In the genomic region with DNA sequence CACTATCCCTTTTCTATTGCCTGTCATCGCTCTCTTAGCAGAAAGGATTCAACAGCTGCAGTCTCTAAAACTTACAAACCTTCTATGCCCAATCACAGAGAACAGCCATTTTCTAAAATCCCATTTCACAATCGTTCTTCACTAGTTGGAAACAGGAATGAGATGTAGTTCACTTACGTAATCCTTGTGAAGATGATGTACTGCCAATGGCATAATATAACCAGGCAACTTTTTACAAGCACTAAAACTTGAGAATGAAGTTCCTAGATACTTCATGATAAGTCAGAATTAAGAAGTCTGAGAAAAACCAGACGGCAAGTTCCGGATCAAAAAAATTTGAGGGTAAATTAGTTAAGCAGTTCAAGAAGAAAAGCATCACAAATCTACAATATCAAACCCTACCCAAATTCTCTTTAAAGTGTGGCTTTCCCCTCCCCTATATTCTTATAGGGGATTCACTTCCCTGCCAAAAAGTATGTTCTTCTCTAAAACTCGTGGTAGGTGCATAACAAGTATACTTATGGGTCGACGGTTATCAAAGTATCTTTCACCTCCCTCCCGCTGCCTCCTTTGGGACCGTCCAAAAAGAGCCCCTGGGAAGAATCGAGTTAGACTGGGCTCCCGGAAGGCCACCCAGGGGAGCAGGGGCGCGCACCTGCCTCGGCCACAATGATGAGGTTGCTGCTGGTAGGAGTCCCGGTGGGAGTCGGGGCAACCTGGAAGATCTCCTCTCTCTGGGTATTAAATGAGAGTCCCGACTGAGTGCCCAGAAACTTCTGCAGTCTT, we compare ENCODE assay signal across 8 cellular contexts.
DNase-seq lines count a peak whose midpoint lies in the region; ATAC-seq and TF ChIP-seq lines count a peak whose summit lies in the region.

No MANE protein-coding gene starts in this region.

- peak overlapping the region; percentile 97 for H3K4me3 ChIP-seq in GM12865 (ENCODE audit: low read depth, low read length)

- H3K27me3 Mint-ChIP-seq in stimulated activated naive CD8-positive, alpha-beta T cell treated with anti-CD3 and anti-CD28 coated beads, Interleukin-15, amount 100 ng/mL, for 72 hours = no peaks in the 10 kb centered on the region

- peak overlapping the region; percentile 87 to 96 for H3K27ac Mint-ChIP-seq in stimulated activated naive CD8-positive, alpha-beta T cell treated with anti-CD3 and anti-CD28 coated beads, Interleukin-15, amount 100 ng/mL, for 72 hours

- peaks cover 0 to 8% of the 10 kb centered on the region in 2 donors for H3K9me3 Mint-ChIP-seq in stimulated activated naive CD8-positive, alpha-beta T cell treated with anti-CD3 and anti-CD28 coated beads, Interleukin-15, amount 100 ng/mL, for 72 hours

- H3K4me1 Mint-ChIP-seq in stimulated activated naive CD8-positive, alpha-beta T cell treated with anti-CD3 and anti-CD28 coated beads, Interleukin-15, amount 100 ng/mL, for 72 hours = peaks cover 49% of the 10 kb centered on the region

- peak; percentile 27 for ATAC-seq in GM21723 (IDR thresholded peaks at IDR 0.05; ENCODE audit: unreplicated experiment)
- peak; percentile 4 for ATAC-seq in stimulated activated naive CD8-positive, alpha-beta T cell treated with anti-CD3 and anti-CD28 coated beads, Interleukin-15, amount 100 ng/mL, for 72 hours

- H3K9me3 ChIP-seq in KOPT-K1 (ENCODE audit: insufficient read depth, low read length, poor library complexity, severe bottlenecking) = no peaks in the 10 kb centered on the region

- H3K4me3 Mint-ChIP-seq in stimulated activated naive CD8-positive, alpha-beta T cell treated with anti-CD3 and anti-CD28 coated beads, Interleukin-15, amount 100 ng/mL, for 72 hours = peak overlapping the region; percentile 84 to 93

- TF ChIP-seq CTCF in GM12865 (IDR thresholded peaks at IDR 0.05; ENCODE audit: insufficient read depth, low read depth, low read length, missing control alignments) = no peak

- no peaks in the 10 kb centered on the region for H3K36me3 ChIP-seq in KOPT-K1 (ENCODE audit: insufficient read depth, low read length)

- DNase-seq in GM12865 (ENCODE audit: low read depth) (no peak), amniotic epithelial cell (ENCODE audit: low read depth) (peak; percentile 87), iris pigment epithelial cell (ENCODE audit: low read depth) (peak; percentile 61), head of caudate nucleus (no peak), cortex of kidney (lab: John Stamatoyannopoulos, UW) (no peak)
- DNase-seq in stimulated activated naive CD8-positive, alpha-beta T cell treated with anti-CD3 and anti-CD28 coated beads, Interleukin-15, amount 100 ng/mL, for 72 hours = no peak

- peak overlapping the region; percentile 60 for H3K27ac ChIP-seq in KOPT-K1 (ENCODE audit: low read depth, low read length, poor library complexity, severe bottlenecking)

- intact Hi-C loops in head of caudate nucleus (cut with DNase I) = no loop called here

Comparison
In these comparisons a context has a peak if more than half of its experiments do, and no peak if none do; other contexts are left out.
1. DNase-seq: peak in amniotic epithelial cell (single experiment) and iris pigment epithelial cell (single experiment); none in GM12865 (single experiment), stimulated activated naive CD8-positive, alpha-beta T cell treated with anti-CD3 and anti-CD28 coated beads, Interleukin-15, amount 100 ng/mL, for 72 hours (0 of 2), head of caudate nucleus (0 of 42) and cortex of kidney (single experiment).